9 cellular contexts compared by ENCODE assay signal in genomic region chr12:27781680-27782079, GRCh38. TPM values are rescaled to one million over a fixed set of nuclear protein-coding genes. Genes with fewer than 3 reads are reported as not detected.
DNase-seq lines count a peak whose midpoint lies in the region; ATAC-seq and TF ChIP-seq lines count a peak whose summit lies in the region.
"Had no signal": no experiment of that assay in that cellular context is flagged by ENCODE, and none has a peak within 500 bp of the region (broad histone marks: within the 10 kb centered on the region; RNA-seq: fewer than 3 reads in every experiment).

No MANE protein-coding gene starts in this region.

- H3K27ac ChIP-seq in left ventricle myocardium inferior (replicated peaks) (no peak overlapping the region), aorta (ENCODE audit: low read depth in 1 of 2, low read length in 2 of 2) (peak overlapping the region; percentile 56 to 62)

- peak overlapping the region; percentile 78 for H3K4me3 ChIP-seq in left ventricle myocardium inferior
- peak overlapping the region; percentile 36 to 88 for H3K4me3 ChIP-seq in aorta (ENCODE audit: low read length in 2 of 2)

- no peaks in the 10 kb centered on the region for H3K27me3 ChIP-seq in left ventricle myocardium inferior (ENCODE audit: low read depth)
- H3K27me3 ChIP-seq in aorta (ENCODE audit: control insufficient read depth in 1 of 2, insufficient read depth in 2 of 2, low read length in 1 of 2) = no peaks in the 10 kb centered on the region
- H3K27me3 ChIP-seq: pancreas had no signal

- TF ChIP-seq CTCF in left ventricle myocardium inferior (IDR thresholded peaks at IDR 0.05; ENCODE audit: borderline replicate concordance) = no peak

- H3K9me3 ChIP-seq in left ventricle myocardium inferior (replicated peaks) (no peaks in the 10 kb centered on the region), aorta (ENCODE audit: control insufficient read depth, low read length) (no peaks in the 10 kb centered on the region)
- H3K9me3 ChIP-seq: pancreas had no signal

- H3K4me1 ChIP-seq in left ventricle myocardium inferior (peaks cover 39% of the 10 kb centered on the region), aorta (ENCODE audit: control insufficient read depth in 1 of 2, insufficient read depth in 2 of 2, low read length in 2 of 2) (peaks cover 8% of the 10 kb centered on the region in 2 donors)

- 19 to 24% methylated on average over 5 of the region's 5 CpGs for WGBS in aorta, 2 donors

- DNase-seq in left ventricle myocardium inferior (no peak), left cardiac atrium (no peak), amniotic epithelial cell (ENCODE audit: low read depth) (peak; percentile 47), left kidney (ENCODE audit: low read depth, low spot score) (peak; percentile 19), aorta (no peak), 8988T (no peak)
- no peak for DNase-seq in central memory CD4-positive, alpha-beta T cell
- DNase-seq in stimulated activated CD4-positive, alpha-beta T cell treated with anti-CD3 and anti-CD28 coated beads, Interleukin-2, amount 100 ng/mL, for 24 hours = no peak

- no peak for ATAC-seq in left cardiac atrium
- ATAC-seq in aorta (ENCODE audit: low FRiP score) = no peak

- peaks cover 3% of the 10 kb centered on the region for H3K36me3 ChIP-seq in left ventricle myocardium inferior
- no peaks in the 10 kb centered on the region for H3K36me3 ChIP-seq in aorta (ENCODE audit: control insufficient read depth in 1 of 2, insufficient read depth in 2 of 2, low read length in 1 of 2)
- H3K36me3 ChIP-seq: pancreas had no signal

- intact Hi-C loops in left ventricle myocardium inferior (cut with micrococcal nuclease) = no loop called here
- intact Hi-C loops in left cardiac atrium (cut with DNase I) = no loop called here
- intact Hi-C loops in aorta (cut with DNase I) = loop anchor here in 1 of 2 donors (5.0 kb wide), 1 partner anchor 36 kb away; no protein-coding TSS in a partner anchor

RNA-seq across cellular contexts. Expression of gene MANSC4, which starts 1.6 kb away (rescaled TPM):
- not detected for total RNA-seq in left ventricle myocardium inferior
- total RNA-seq in left cardiac atrium = not detected
- not detected for total RNA-seq in aorta
- polyA plus RNA-seq in aorta = under 1 TPM in 1 of 2 donors, not detected in 1; 0.49 TPM

RNA-seq across cellular contexts. Expression of gene KLHL42, which starts 1.6 kb away (rescaled TPM):
- 5.5 TPM for total RNA-seq in left ventricle myocardium inferior
- 10 to 100 TPM in 1 of 2 donors, 1 to 10 TPM in 1; 7.0 to 12.7 TPM for total RNA-seq in left cardiac atrium
- total RNA-seq in aorta = 10 to 100 TPM; 57.3 to 58.7 TPM
- polyA plus RNA-seq in aorta = 10 to 100 TPM; 14.4 to 21.8 TPM

Comparison
In these comparisons a context has a peak if more than half of its experiments do, and no peak if none do; other contexts are left out.
1. DNase-seq: peak in amniotic epithelial cell (single experiment) and left kidney (single experiment); none in left ventricle myocardium inferior (single experiment), left cardiac atrium (single experiment), aorta (0 of 2), central memory CD4-positive, alpha-beta T cell (single experiment), 8988T (single experiment) and stimulated activated CD4-positive, alpha-beta T cell treated with anti-CD3 and anti-CD28 coated beads, Interleukin-2, amount 100 ng/mL, for 24 hours (0 of 2).